9 cellular contexts compared by ENCODE assay signal in genomic region chr2:120470041-120470716, GRCh38.
DNase-seq lines count a peak whose midpoint lies in the region; ATAC-seq and TF ChIP-seq lines count a peak whose summit lies in the region.
"Had no signal": no experiment of that assay in that cellular context is flagged by ENCODE, and none has a peak within 500 bp of the region (broad histone marks: within the 10 kb centered on the region; RNA-seq: fewer than 3 reads in every experiment).

No MANE protein-coding gene starts in this region.

- no peaks in the 10 kb centered on the region for H3K4me1 Mint-ChIP-seq in CD8-positive, alpha-beta T cell (ENCODE audit: low read depth)

- H3K27me3 ChIP-seq in adrenal gland, result no peaks in the 10 kb centered on the region
- H3K27me3 ChIP-seq in upper lobe of left lung, result no peaks in the 10 kb centered on the region
- no peaks in the 10 kb centered on the region for H3K27me3 ChIP-seq in CD8-positive, alpha-beta T cell (ENCODE audit: insufficient read depth, low read length)

- WGBS in adrenal gland, 4 donors, result 26 to 52% (median 35%) methylated on average over 7 to 12 of the region's 12 CpGs
- 19% methylated on average over 12 of the region's 12 CpGs for WGBS in upper lobe of left lung, 2 donors

- CTCF ChIA-PET in CD8-positive, alpha-beta T cell (lab: Charles Lee), result no interaction called here

- TF ChIP-seq POLR2A in adrenal gland (IDR thresholded peaks at IDR 0.05) (peak in 1 of 2 donors; percentile 8), upper lobe of left lung (IDR thresholded peaks at IDR 0.05) (no peak)

- H3K4me1 ChIP-seq in adrenal gland (replicated peaks in 1 of 2), result peaks cover 18 to 37% of the 10 kb centered on the region in 2 donors
- peaks cover 21 to 47% (median 42%) of the 10 kb centered on the region in 4 donors for H3K4me1 ChIP-seq in upper lobe of left lung
- H3K4me1 ChIP-seq in CD8-positive, alpha-beta T cell (ENCODE audit: insufficient read depth, low read length), result no peaks in the 10 kb centered on the region

- no peaks in the 10 kb centered on the region for H3K36me3 ChIP-seq in adrenal gland (replicated peaks in 1 of 2)
- no peaks in the 10 kb centered on the region for H3K36me3 ChIP-seq in upper lobe of left lung
- no peaks in the 10 kb centered on the region for H3K36me3 ChIP-seq in CD8-positive, alpha-beta T cell (ENCODE audit: insufficient read depth, low read length)

- POLR2A ChIA-PET in CD8-positive, alpha-beta T cell (lab: Charles Lee), result no interaction called here

- no peaks in the 10 kb centered on the region for H3K36me3 Mint-ChIP-seq in CD8-positive, alpha-beta T cell
- H3K36me3 Mint-ChIP-seq: activated naive CD8-positive, alpha-beta T cell had no signal

- H3K4me3 Mint-ChIP-seq in CD8-positive, alpha-beta T cell, result no peak overlapping the region
- H3K4me3 Mint-ChIP-seq: activated naive CD8-positive, alpha-beta T cell had no signal

- TF ChIP-seq CTCF in LNCaP clone FGC (IDR thresholded peaks at IDR 0.05; ENCODE audit: control insufficient read depth, extremely low read depth, insufficient read depth), result no peak
- TF ChIP-seq CTCF in adrenal gland (IDR thresholded peaks at IDR 0.05), result no peak
- no peak for TF ChIP-seq CTCF in upper lobe of left lung (IDR thresholded peaks at IDR 0.05)
- no peak for TF ChIP-seq CTCF in CD8-positive, alpha-beta T cell (IDR thresholded peaks at IDR 0.05)

- H3K9me3 ChIP-seq in adrenal gland (replicated peaks in 1 of 3), result no peaks in the 10 kb centered on the region
- peaks cover 0 to 6% (median 0%) of the 10 kb centered on the region in 4 donors for H3K9me3 ChIP-seq in upper lobe of left lung
- H3K9me3 ChIP-seq in CD8-positive, alpha-beta T cell (ENCODE audit: low read length), result no peaks in the 10 kb centered on the region

- peak in 2 of 4 donors; percentile 1 to 66 for TF ChIP-seq EP300 in upper lobe of left lung (IDR thresholded peaks at IDR 0.05)

- peak; percentile 89 to 92 for ATAC-seq in upper lobe of left lung (ENCODE audit: low FRiP score in 2 of 2)
- no peak for ATAC-seq in GM21423 (IDR thresholded peaks at IDR 0.05; ENCODE audit: unreplicated experiment)
- ATAC-seq in HG02642 (IDR thresholded peaks at IDR 0.05; ENCODE audit: poor library complexity, unreplicated experiment), result no peak
- ATAC-seq in CD8-positive, alpha-beta T cell, result no peak

- H3K9me3 Mint-ChIP-seq in CD8-positive, alpha-beta T cell, result peaks cover 2% of the 10 kb centered on the region

- no peak overlapping the region for H3K4me3 ChIP-seq in LNCaP clone FGC (ENCODE audit: low read depth, low read length)
- no peak overlapping the region for H3K4me3 ChIP-seq in adrenal gland
- H3K4me3 ChIP-seq in upper lobe of left lung, result no peak overlapping the region
- no peak overlapping the region for H3K4me3 ChIP-seq in CD8-positive, alpha-beta T cell (ENCODE audit: low read depth, low read length)

- H3K27ac Mint-ChIP-seq in CD8-positive, alpha-beta T cell, result no peak overlapping the region
- H3K27ac Mint-ChIP-seq: activated naive CD8-positive, alpha-beta T cell had no signal

- no peaks in the 10 kb centered on the region for H3K27me3 Mint-ChIP-seq in CD8-positive, alpha-beta T cell (ENCODE audit: low read depth)

- DNase-seq in LNCaP clone FGC (ENCODE audit: low read depth) (peak; percentile 89), adrenal gland (peak; percentile 55 to 89 (median 84)), iris pigment epithelial cell (ENCODE audit: low read depth) (peak; percentile 95), upper lobe of left lung (peak; percentile 89 to 90), NCI-H2227 (lab: John Stamatoyannopoulos, UW; ENCODE audit: unreplicated experiment) (no peak)
- no peak for DNase-seq in CD8-positive, alpha-beta T cell

- intact Hi-C loops in adrenal gland (cut with DNase I), result no loop called here
- intact Hi-C loops in CD8-positive, alpha-beta T cell (cut with DNase I, micrococcal nuclease), result no loop called here

- peak overlapping the region in 4 of 5 donors; percentile 15 to 87 (median 48) for H3K27ac ChIP-seq in adrenal gland
- H3K27ac ChIP-seq in upper lobe of left lung, result peak overlapping the region; percentile 68 to 89 (median 78)
- no peak overlapping the region for H3K27ac ChIP-seq in CD8-positive, alpha-beta T cell (ENCODE audit: low read depth, low read length)

Comparison
In these comparisons a context has a peak if more than half of its experiments do, and no peak if none do; other contexts are left out.
1. DNase-seq: peak in LNCaP clone FGC (single experiment), adrenal gland (7 of 7), iris pigment epithelial cell (single experiment) and upper lobe of left lung (2 of 2); none in NCI-H2227 (single experiment) and CD8-positive, alpha-beta T cell (0 of 7).
2. ATAC-seq: peak in upper lobe of left lung (2 of 2); none in GM21423 (single experiment), HG02642 (single experiment) and CD8-positive, alpha-beta T cell (single experiment).